In the genomic region with DNA sequence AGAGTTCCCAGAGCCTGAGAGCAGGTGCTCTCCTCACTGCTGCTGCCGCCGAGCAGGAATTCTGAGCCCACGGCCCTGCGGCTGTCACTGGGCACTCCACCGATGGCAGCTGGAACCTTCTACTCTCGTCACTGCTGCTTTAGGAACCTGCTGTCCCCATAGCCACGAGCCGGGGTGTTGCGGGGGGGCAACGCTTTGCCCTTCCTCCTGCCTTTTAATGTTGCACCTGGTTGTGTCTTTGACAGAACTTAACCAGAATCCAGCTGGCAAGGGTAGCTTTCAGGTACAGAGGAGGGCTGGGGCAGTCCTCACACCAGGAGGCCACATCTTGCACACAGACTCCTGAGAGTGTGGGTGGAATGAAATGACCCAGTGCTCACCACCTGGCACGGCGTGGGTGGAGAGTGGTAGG, we compare ENCODE assay signal across 1 cellular context.
TF ChIP-seq lines count a peak whose summit lies in the region.

No MANE protein-coding gene starts in this region.

TF ChIP-seq in IMR-90, 13 proteins besides CTCF, POLR2A, EP300 and RAD21:
- TF ChIP-seq MAFK (IDR thresholded peaks at IDR 0.05; ENCODE audit: low read depth, low read length) (no peak), RFX5 (IDR thresholded peaks at IDR 0.05; ENCODE audit: low read depth, low read length) (no peak), CHD1 (IDR thresholded peaks at IDR 0.05; ENCODE audit: low read depth, low read length) (no peak), BHLHE40 (IDR thresholded peaks at IDR 0.05; ENCODE audit: low read depth, low read length) (no peak), MXI1 (IDR thresholded peaks at IDR 0.05; ENCODE audit: borderline replicate concordance, low read depth, low read length) (no peak), MAZ (IDR thresholded peaks at IDR 0.05; ENCODE audit: borderline replicate concordance, low read depth, low read length) (no peak), SMC3 (IDR thresholded peaks at IDR 0.05; ENCODE audit: low read depth, low read length) (no peak), FOS (IDR thresholded peaks at IDR 0.05; ENCODE audit: low read depth, low read length) (no peak)
- TF ChIP-seq, protein P1, sequence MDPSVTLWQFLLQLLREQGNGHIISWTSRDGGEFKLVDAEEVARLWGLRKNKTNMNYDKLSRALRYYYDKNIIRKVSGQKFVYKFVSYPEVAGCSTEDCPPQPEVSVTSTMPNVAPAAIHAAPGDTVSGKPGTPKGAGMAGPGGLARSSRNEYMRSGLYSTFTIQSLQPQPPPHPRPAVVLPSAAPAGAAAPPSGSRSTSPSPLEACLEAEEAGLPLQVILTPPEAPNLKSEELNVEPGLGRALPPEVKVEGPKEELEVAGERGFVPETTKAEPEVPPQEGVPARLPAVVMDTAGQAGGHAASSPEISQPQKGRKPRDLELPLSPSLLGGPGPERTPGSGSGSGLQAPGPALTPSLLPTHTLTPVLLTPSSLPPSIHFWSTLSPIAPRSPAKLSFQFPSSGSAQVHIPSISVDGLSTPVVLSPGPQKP (IDR thresholded peaks at IDR 0.05; ENCODE audit: borderline replicate concordance, low read depth, low read length): no peak
